ENCODE assay signal across 16 cellular contexts in genomic region chr13:102657630-102658029, GRCh38. TPM values are rescaled to one million over a fixed set of nuclear protein-coding genes. Genes with fewer than 3 reads are reported as not detected.
DNase-seq lines count a peak whose midpoint lies in the region; ATAC-seq, FAIRE-seq and TF ChIP-seq lines count a peak whose summit lies in the region.
"Had no signal": no experiment of that assay in that cellular context is flagged by ENCODE, and none has a peak within 500 bp of the region (broad histone marks: within the 10 kb centered on the region; RNA-seq: fewer than 3 reads in every experiment).

No MANE protein-coding gene starts in this region.

- FAIRE-seq in astrocyte (lab: Jason Lieb, UNC) (no peak), kidney (lab: Jason Lieb, UNC) (no peak)

- H3K9ac ChIP-seq in astrocyte (ENCODE audit: low read length) (no peak overlapping the region), kidney (ENCODE audit: low read length in 2 of 2) (no peak overlapping the region)

- TF ChIP-seq CTCF in AG10803 (conservative IDR thresholded peaks at IDR 0.05; ENCODE audit: low read length) (0 out of 2 replicates have a peak, but pooled peaks have one; percentile 22), astrocyte (IDR thresholded peaks at IDR 0.05; ENCODE audit: insufficient read depth, low read depth, low read length) (peak; percentile 30), kidney (IDR thresholded peaks at IDR 0.05; ENCODE audit: borderline replicate concordance, extremely low read depth, insufficient read depth) (peak; percentile 6), body of pancreas (IDR thresholded peaks at IDR 0.05) (no peak), ascending aorta (IDR thresholded peaks at IDR 0.05) (peak in 1 of 3 experiments; percentile 15)

- intact Hi-C loops in kidney (cut with DNase I), result no loop called here
- intact Hi-C loops in body of pancreas (cut with DNase I), result no loop called here
- intact Hi-C loops in ascending aorta (cut with DNase I), result no loop called here

- no peak overlapping the region for H3K4me3 ChIP-seq in AG10803 (ENCODE audit: low read length)
- H3K4me3 ChIP-seq in astrocyte (ENCODE audit: insufficient read depth, low read depth, low read length), result no peak overlapping the region
- no peak overlapping the region for H3K4me3 ChIP-seq in kidney (ENCODE audit: low read length in 2 of 2)
- no peak overlapping the region for H3K4me3 ChIP-seq in body of pancreas
- H3K4me3 ChIP-seq in ascending aorta, result no peak overlapping the region

- no peaks in the 10 kb centered on the region for H3K79me2 ChIP-seq in astrocyte (ENCODE audit: insufficient read depth, low read length)

- TF ChIP-seq POLR2A in body of pancreas (IDR thresholded peaks at IDR 0.05), result no peak

- H3K27me3 Mint-ChIP-seq in astrocyte (ENCODE audit: low read depth, unreplicated experiment), result no peaks in the 10 kb centered on the region
- H3K27me3 Mint-ChIP-seq: CD4-positive, alpha-beta memory T cell had no signal

- peaks cover 2% of the 10 kb centered on the region for H3K9me3 Mint-ChIP-seq in astrocyte (ENCODE audit: unreplicated experiment)

- DNase-seq in AG10803 (ENCODE audit: low read depth), result no peak
- DNase-seq in ELR (ENCODE audit: low read depth), result peak; percentile 21
- DNase-seq in astrocyte (ENCODE audit: low read depth), result no peak
- DNase-seq in kidney, result no peak
- no peak for DNase-seq in SHP77 treated with DMSO at 0.1 percent for 48 hours (lab: John Stamatoyannopoulos, UW)
- no peak for DNase-seq in body of pancreas
- no peak for DNase-seq in ascending aorta (ENCODE audit: low spot score in 2 of 2)
- DNase-seq: activated naive CD4-positive, alpha-beta T cell treated with anti-CD3 and anti-CD28 coated beads, Interleukin-2, amount 50 U/mL, for 16 hours; foreskin melanocyte; islet precursor cell; NCI-H1436; NCI-H526 had no signal

- WGBS in body of pancreas, 2 donors, result 77 to 86% methylated on average over 6 of the region's 6 CpGs

- H2AFZ ChIP-seq in astrocyte (ENCODE audit: low read depth, low read length), result no peak overlapping the region

- no peaks in the 10 kb centered on the region for H3K4me1 Mint-ChIP-seq in astrocyte (ENCODE audit: low read depth, unreplicated experiment)

- no peaks in the 10 kb centered on the region for H3K4me1 ChIP-seq in astrocyte (ENCODE audit: insufficient read depth, low read length)
- H3K4me1 ChIP-seq in kidney (ENCODE audit: control insufficient read depth in 1 of 2, insufficient read depth in 1 of 2, low read depth in 1 of 2, low read length in 2 of 2), result no peaks in the 10 kb centered on the region
- no peaks in the 10 kb centered on the region for H3K4me1 ChIP-seq in body of pancreas
- no peaks in the 10 kb centered on the region for H3K4me1 ChIP-seq in ascending aorta

- no peak overlapping the region for H3K4me2 ChIP-seq in astrocyte (ENCODE audit: low read length)

- no peaks in the 10 kb centered on the region for H3K9me3 ChIP-seq in astrocyte (ENCODE audit: insufficient read depth, low read depth, low read length)
- peaks cover 0 to 7% of the 10 kb centered on the region in 2 donors for H3K9me3 ChIP-seq in kidney (ENCODE audit: control insufficient read depth in 1 of 2, low read length in 2 of 2)
- no peaks in the 10 kb centered on the region for H3K9me3 ChIP-seq in body of pancreas
- H3K9me3 ChIP-seq in ascending aorta, result no peaks in the 10 kb centered on the region

- H3K36me3 Mint-ChIP-seq in astrocyte (ENCODE audit: low read depth, unreplicated experiment), result peaks cover 7% of the 10 kb centered on the region

- no peak overlapping the region for H3K4me3 Mint-ChIP-seq in astrocyte (ENCODE audit: unreplicated experiment)
- H3K4me3 Mint-ChIP-seq: CD4-positive, alpha-beta memory T cell had no signal

- ATAC-seq in body of pancreas (no peak), GM21526 (IDR thresholded peaks at IDR 0.05; ENCODE audit: low FRiP score, unreplicated experiment) (no peak)
- ATAC-seq: Right ventricle myocardium inferior had no signal

- no peaks in the 10 kb centered on the region for H4K20me1 ChIP-seq in astrocyte (ENCODE audit: insufficient read depth, low read length)

- H3K27ac ChIP-seq in astrocyte (ENCODE audit: low read depth, low read length) (no peak overlapping the region), kidney (ENCODE audit: low read depth in 2 of 2, low read length in 2 of 2) (no peak overlapping the region), body of pancreas (no peak overlapping the region), ascending aorta (no peak overlapping the region)

- no peak overlapping the region for H3K27ac Mint-ChIP-seq in astrocyte (ENCODE audit: unreplicated experiment)

- H3K36me3 ChIP-seq in astrocyte (ENCODE audit: insufficient read depth, low read length) (peaks cover 17% of the 10 kb centered on the region), kidney (ENCODE audit: control insufficient read depth in 1 of 2, insufficient read depth in 2 of 2, low read length in 2 of 2) (peaks cover 9 to 25% of the 10 kb centered on the region in 2 donors), body of pancreas (replicated peaks in 1 of 2; ENCODE audit: insufficient read depth in 1 of 2, low read depth in 2 of 2) (peaks cover 0 to 12% of the 10 kb centered on the region in 2 donors), ascending aorta (peaks cover 20 to 42% of the 10 kb centered on the region in 2 donors)

- H3K27me3 ChIP-seq in astrocyte (ENCODE audit: insufficient read depth, low read length) (no peaks in the 10 kb centered on the region), body of pancreas (no peaks in the 10 kb centered on the region), ascending aorta (no peaks in the 10 kb centered on the region)

RNA-seq across cellular contexts. Expression of gene METTL21C, which starts 37.2 kb away (rescaled TPM):
- total RNA-seq in astrocyte, result not detected in 2 replicates
- total RNA-seq in kidney, result not detected
- polyA plus RNA-seq in kidney (ENCODE audit: insufficient read depth, low read depth, low replicate concordance), result not detected
- not detected for total RNA-seq in body of pancreas
- total RNA-seq in ascending aorta, result not detected
- total RNA-seq: CD4-positive, alpha-beta memory T cell; myocyte; Right ventricle myocardium inferior had no signal
- polyA plus RNA-seq: CD4-positive, alpha-beta memory T cell had no signal

Comparison
In these comparisons a context has a peak if more than half of its experiments do, and no peak if none do; other contexts are left out.
1. CTCF ChIP-seq: peak in AG10803 (single experiment), astrocyte (single experiment) and kidney (single experiment); none in body of pancreas (0 of 7).